Comparison of ENCODE assay signal across 1 cellular context in genomic region chr7:150003304-150003810, GRCh38.
TF ChIP-seq lines count a peak whose summit lies in the region.

No MANE protein-coding gene starts in this region.

TF ChIP-seq in IMR-90, 13 proteins besides CTCF, POLR2A, EP300 and RAD21 (continued from another document):
- TF ChIP-seq FOS (IDR thresholded peaks at IDR 0.05; ENCODE audit: low read depth, low read length) (no peak), USF2 (IDR thresholded peaks at IDR 0.05; ENCODE audit: low read depth, low read length) (no peak), RCOR1 (IDR thresholded peaks at IDR 0.05; ENCODE audit: insufficient replicate concordance, low read length) (no peak), CEBPB (IDR thresholded peaks at IDR 0.05; ENCODE audit: low read depth, low read length) (no peak), ELK1 (IDR thresholded peaks at IDR 0.05; ENCODE audit: borderline replicate concordance, low read depth, low read length) (no peak), NFE2L2 (IDR thresholded peaks at IDR 0.05; ENCODE audit: low read depth, low read length) (no peak), MAZ (IDR thresholded peaks at IDR 0.05; ENCODE audit: borderline replicate concordance, low read depth, low read length) (no peak), MAFK (IDR thresholded peaks at IDR 0.05; ENCODE audit: low read depth, low read length) (no peak), MXI1 (IDR thresholded peaks at IDR 0.05; ENCODE audit: borderline replicate concordance, low read depth, low read length) (no peak), BHLHE40 (IDR thresholded peaks at IDR 0.05; ENCODE audit: low read depth, low read length) (no peak)
